19 cellular contexts compared by ENCODE assay signal in genomic region chr12:95239216-95239615, GRCh38. TPM values are rescaled to one million over a fixed set of nuclear protein-coding genes. Genes with fewer than 3 reads are reported as not detected.
DNase-seq lines count a peak whose midpoint lies in the region; ATAC-seq and TF ChIP-seq lines count a peak whose summit lies in the region.
"Had no signal": no experiment of that assay in that cellular context is flagged by ENCODE, and none has a peak within 500 bp of the region (broad histone marks: within the 10 kb centered on the region; RNA-seq: fewer than 3 reads in every experiment).

No MANE protein-coding gene starts in this region.

- H3K18ac ChIP-seq in H9 (ENCODE audit: insufficient read length, low read depth, low read length), result no peak overlapping the region

- no peak overlapping the region for H3K4ac ChIP-seq in H9 (ENCODE audit: low read depth, low read length)

- TF ChIP-seq CTCF in H9 (conservative IDR thresholded peaks at IDR 0.05), result no peak
- TF ChIP-seq CTCF in endodermal cell (conservative IDR thresholded peaks at IDR 0.05), result no peak
- no peak for TF ChIP-seq CTCF in nephron progenitor cell (IDR thresholded peaks at IDR 0.05)
- TF ChIP-seq CTCF in vagina (IDR thresholded peaks at IDR 0.05), result no peak

- no peak overlapping the region for H3K23ac ChIP-seq in H9 (ENCODE audit: insufficient read length, low read depth, low read length)

- H4K91ac ChIP-seq in H9 (ENCODE audit: insufficient read length, low read depth, low read length), result no peak overlapping the region

- TF ChIP-seq POLR2A in vagina (IDR thresholded peaks at IDR 0.05), result no peak

- H4K8ac ChIP-seq in H9 (replicated peaks; ENCODE audit: insufficient read length, low read depth, low read length), result no peak overlapping the region

- H3K27ac Mint-ChIP-seq in H9 (peak overlapping the region; percentile 6 to 89 (median 11); a peak in 3 of 7 replicates), endodermal cell (peak overlapping the region; percentile 76), nephron progenitor cell (peak overlapping the region; percentile 88)
- H3K27ac Mint-ChIP-seq in activated CD8-positive, alpha-beta T cell treated with anti-CD3 and anti-CD28 coated beads, Interleukin-2, amount 10 ng/mL, durations not matched to agents 7 days and 5 days, result no peak overlapping the region
- H3K27ac Mint-ChIP-seq: HFFc6 had no signal

- H3K9ac ChIP-seq in H9 (ENCODE audit: extremely low read depth, insufficient read length, low read length) (no peak overlapping the region), SK-N-MC (ENCODE audit: insufficient read length) (no peak overlapping the region), endodermal cell (ENCODE audit: extremely low read depth, low read length, poor library complexity, severe bottlenecking) (no peak overlapping the region)
- H3K9ac ChIP-seq: GM23248 had no signal

- peaks cover 3% of the 10 kb centered on the region for H3K79me1 ChIP-seq in H9 (ENCODE audit: insufficient read depth, low read depth, low read length, poor library complexity, severe bottlenecking)

- H3K36me3 Mint-ChIP-seq in H9 (ENCODE audit: insufficient read depth in 1 of 3, low read depth in 3 of 3), result peaks cover 31 to 53% (median 39%) of the 10 kb centered on the region in 3 experiments
- H3K36me3 Mint-ChIP-seq in endodermal cell (ENCODE audit: low read depth), result peaks cover 60% of the 10 kb centered on the region
- H3K36me3 Mint-ChIP-seq in nephron progenitor cell (ENCODE audit: low read depth), result peaks cover 74% of the 10 kb centered on the region
- peaks cover 15% of the 10 kb centered on the region for H3K36me3 Mint-ChIP-seq in activated CD8-positive, alpha-beta T cell treated with anti-CD3 and anti-CD28 coated beads, Interleukin-2, amount 10 ng/mL, durations not matched to agents 7 days and 5 days (ENCODE audit: low read depth)

- H3K23me2 ChIP-seq in H9 (ENCODE audit: insufficient read length, low read depth, low read length, poor library complexity, severe bottlenecking), result no peaks in the 10 kb centered on the region

- no peak overlapping the region for H2BK20ac ChIP-seq in H9 (ENCODE audit: low read depth, low read length, poor library complexity, severe bottlenecking)

- H3K27ac ChIP-seq in H9 (ENCODE audit: insufficient read length, low read depth, low read length), result no peak overlapping the region
- H3K27ac ChIP-seq in SK-N-MC, result peak overlapping the region; percentile 77
- no peak overlapping the region for H3K27ac ChIP-seq in endodermal cell (ENCODE audit: low read depth, low read length)
- no peak overlapping the region for H3K27ac ChIP-seq in vagina
- H3K27ac ChIP-seq: GM23248, SJCRH30 had no signal

- no peak overlapping the region for H2AFZ ChIP-seq in H9 (ENCODE audit: low read length)
- H2AFZ ChIP-seq: GM23248 had no signal

- no peak overlapping the region for H2BK15ac ChIP-seq in H9 (ENCODE audit: low read depth, low read length)

- H3K36me3 ChIP-seq in SK-N-MC (ENCODE audit: insufficient read depth, low read length), result peaks cover 34% of the 10 kb centered on the region
- H3K36me3 ChIP-seq in endodermal cell (ENCODE audit: control insufficient read depth, insufficient read depth, low read length), result peaks cover 65% of the 10 kb centered on the region
- H3K36me3 ChIP-seq in vagina, result peaks cover 0 to 5% of the 10 kb centered on the region in 2 donors

- CTCF ChIA-PET in activated CD8-positive, alpha-beta T cell treated with anti-CD3 and anti-CD28 coated beads, Interleukin-2, amount 10 ng/mL, durations not matched to agents 7 days and 5 days (lab: Charles Lee), result interaction anchor here (1.2 kb wide), 1 partner anchor 95 kb away, joined by 3 read pairs; no protein-coding TSS in a partner anchor

- peak overlapping the region; percentile 18; the same call in 1 of the 2 replicates for H3K4me3 ChIP-seq in SK-N-MC
- H3K4me3 ChIP-seq in endodermal cell (ENCODE audit: low read length), result no peak overlapping the region
- no peak overlapping the region for H3K4me3 ChIP-seq in vagina
- H3K4me3 ChIP-seq: GM23248, SJCRH30 had no signal

- no peak overlapping the region for H2BK12ac ChIP-seq in H9 (ENCODE audit: insufficient read length, low read depth, low read length)

- ATAC-seq in activated CD8-positive, alpha-beta T cell treated with anti-CD3 and anti-CD28 coated beads, Interleukin-2, amount 10 ng/mL, durations not matched to agents 7 days and 5 days, result no peak

- no peak overlapping the region for H3K4me3 Mint-ChIP-seq in H9
- H3K4me3 Mint-ChIP-seq in endodermal cell, result no peak overlapping the region
- no peak overlapping the region for H3K4me3 Mint-ChIP-seq in nephron progenitor cell
- no peak overlapping the region for H3K4me3 Mint-ChIP-seq in activated CD8-positive, alpha-beta T cell treated with anti-CD3 and anti-CD28 coated beads, Interleukin-2, amount 10 ng/mL, durations not matched to agents 7 days and 5 days
- H3K4me3 Mint-ChIP-seq: CD4-positive, alpha-beta memory T cell; HFFc6 had no signal

- H3K79me2 ChIP-seq in H9 (ENCODE audit: insufficient read depth, low read length), result peaks cover 4% of the 10 kb centered on the region; the same call in 1 of the 2 replicates

- H3K4me1 ChIP-seq in H9 (ENCODE audit: insufficient read depth, low read length), result no peaks in the 10 kb centered on the region
- peaks cover 2% of the 10 kb centered on the region for H3K4me1 ChIP-seq in endodermal cell (ENCODE audit: control insufficient read depth, insufficient read depth, low read length)
- peaks cover 21% of the 10 kb centered on the region for H3K4me1 ChIP-seq in vagina
- H3K4me1 ChIP-seq: SJCRH30 had no signal

- H3K4me1 Mint-ChIP-seq in H9, result peaks cover 0 to 7% of the 10 kb centered on the region in 2 experiments; a peak in 1 of 4 replicates
- peaks cover 18% of the 10 kb centered on the region for H3K4me1 Mint-ChIP-seq in endodermal cell
- no peaks in the 10 kb centered on the region for H3K4me1 Mint-ChIP-seq in nephron progenitor cell
- H3K4me1 Mint-ChIP-seq in activated CD8-positive, alpha-beta T cell treated with anti-CD3 and anti-CD28 coated beads, Interleukin-2, amount 10 ng/mL, durations not matched to agents 7 days and 5 days (ENCODE audit: low read depth), result no peaks in the 10 kb centered on the region

- H3K4me2 ChIP-seq in H9 (ENCODE audit: insufficient read depth, insufficient read length, low read length), result no peak overlapping the region

- H2BK5ac ChIP-seq in H9 (ENCODE audit: insufficient read length, low read length), result no peak overlapping the region

- no peak overlapping the region for H3K56ac ChIP-seq in H9 (ENCODE audit: insufficient read length, low read depth, low read length)

- H3K9me3 ChIP-seq in H9 (ENCODE audit: control insufficient read depth, low read depth, low read length) (no peaks in the 10 kb centered on the region), SK-N-MC (ENCODE audit: low read depth, low read length) (no peaks in the 10 kb centered on the region), endodermal cell (ENCODE audit: control insufficient read depth, low read length) (peaks cover 27% of the 10 kb centered on the region), vagina (no peaks in the 10 kb centered on the region)
- H3K9me3 ChIP-seq: BE2C, SJCRH30 had no signal

- no peak overlapping the region for H3K14ac ChIP-seq in H9 (ENCODE audit: insufficient read depth, low read length)

- no peak overlapping the region for H4K5ac ChIP-seq in H9 (ENCODE audit: insufficient read length, low read depth, low read length)

- no peaks in the 10 kb centered on the region for H4K20me1 ChIP-seq in H9 (ENCODE audit: control insufficient read depth, insufficient read depth, insufficient read length)

- DNase-seq in H9 (no peak), SK-N-MC (ENCODE audit: low read depth, low spot score) (no peak), endodermal cell (no peak), nephron progenitor cell (no peak), EL (no peak), ACHN (no peak), vagina (ENCODE audit: extremely low spot score in 2 of 2) (no peak)
- no peak for DNase-seq in activated CD8-positive, alpha-beta T cell treated with anti-CD3 and anti-CD28 coated beads, Interleukin-2, amount 10 ng/mL, durations not matched to agents 7 days and 5 days
- DNase-seq: BE2C; CD4-positive, alpha-beta memory T cell; DMS79 treated with DMSO at 0.1 percent for 48 hours; GDM1; GM23248; HFFc6; Kasumi-1; NCI-H187 treated with DMSO at 0.1 percent for 48 hours; NCI-H2171 treated with DMSO at 0.1 percent for 48 hours; RPMI8226; SJCRH30 had no signal

- H3T11ph ChIP-seq in H9 (ENCODE audit: low read length), result no peak overlapping the region

- intact Hi-C loops in vagina (cut with DNase I), result no loop called here

- POLR2A ChIA-PET in activated CD8-positive, alpha-beta T cell treated with anti-CD3 and anti-CD28 coated beads, Interleukin-2, amount 10 ng/mL, durations not matched to agents 7 days and 5 days (lab: Charles Lee), result interaction anchor here (1.3 kb wide), 2 partner anchors 17 to 20 kb away, joined by 3 read pairs; no protein-coding TSS in a partner anchor

- H3K9me3 Mint-ChIP-seq in H9, result peaks cover 13 to 15% of the 10 kb centered on the region in 2 experiments
- H3K9me3 Mint-ChIP-seq in endodermal cell, result peaks cover 25% of the 10 kb centered on the region
- peaks cover 38% of the 10 kb centered on the region for H3K9me3 Mint-ChIP-seq in nephron progenitor cell
- no peaks in the 10 kb centered on the region for H3K9me3 Mint-ChIP-seq in activated CD8-positive, alpha-beta T cell treated with anti-CD3 and anti-CD28 coated beads, Interleukin-2, amount 10 ng/mL, durations not matched to agents 7 days and 5 days (ENCODE audit: insufficient read depth)
- H3K9me3 Mint-ChIP-seq: CD4-positive, alpha-beta memory T cell; HFFc6 had no signal

- no peaks in the 10 kb centered on the region for H3K27me3 ChIP-seq in H9 (ENCODE audit: insufficient read depth, low read length)
- no peaks in the 10 kb centered on the region for H3K27me3 ChIP-seq in endodermal cell (ENCODE audit: control insufficient read depth, insufficient read depth, low read length, poor library complexity, severe bottlenecking)
- no peaks in the 10 kb centered on the region for H3K27me3 ChIP-seq in vagina
- H3K27me3 ChIP-seq: BE2C, SJCRH30 had no signal

- no peak overlapping the region for H2BK120ac ChIP-seq in H9 (ENCODE audit: low read depth, low read length, poor library complexity, severe bottlenecking)

- H3K27me3 Mint-ChIP-seq in H9 (ENCODE audit: low read depth), result no peaks in the 10 kb centered on the region
- no peaks in the 10 kb centered on the region for H3K27me3 Mint-ChIP-seq in endodermal cell (ENCODE audit: insufficient read depth)
- no peaks in the 10 kb centered on the region for H3K27me3 Mint-ChIP-seq in nephron progenitor cell (ENCODE audit: low read depth, poor library complexity)
- no peaks in the 10 kb centered on the region for H3K27me3 Mint-ChIP-seq in activated CD8-positive, alpha-beta T cell treated with anti-CD3 and anti-CD28 coated beads, Interleukin-2, amount 10 ng/mL, durations not matched to agents 7 days and 5 days (ENCODE audit: low read depth)
- H3K27me3 Mint-ChIP-seq: CD4-positive, alpha-beta memory T cell had no signal

- in situ Hi-C loops in ACHN (cut with HindIII; ENCODE audit: low pct_ligation_motif_present, low pct_unique_long_range_greater_than_20kb, low sequenced_read_pairs), result no loop called here

- H2AK5ac ChIP-seq in H9 (ENCODE audit: insufficient read length, low read length), result no peak overlapping the region

RNA-seq across cellular contexts. Expression of gene VEZT, which starts 21.6 kb away (rescaled TPM):
- total RNA-seq in H9 (2021), result 67.1 and 69.8 TPM in 2 replicates
- 100 to 1,000 TPM; 146 to 201 TPM for total RNA-seq in endodermal cell
- polyA plus RNA-seq in endodermal cell (2013, experiment 1 of 2), result 95.3 TPM
- 95.6 TPM for polyA plus RNA-seq in endodermal cell (2013, experiment 2 of 2)
- 10 to 100 TPM; 29.0 to 31.0 TPM for total RNA-seq in activated CD8-positive, alpha-beta T cell treated with anti-CD3 and anti-CD28 coated beads, Interleukin-2, amount 10 ng/mL, durations not matched to agents 7 days and 5 days
- 63.3 TPM for total RNA-seq in vagina

RNA-seq across cellular contexts. Expression of gene FGD6, which starts 21.9 kb away (rescaled TPM):
- 35.7 and 39.5 TPM in 2 replicates for total RNA-seq in H9 (2021)
- total RNA-seq in endodermal cell, result 100 to 1,000 TPM in 1 of 2 donors, 10 to 100 TPM in 1; 95.3 to 124 TPM
- 14.3 TPM for polyA plus RNA-seq in endodermal cell (2013, experiment 1 of 2)
- polyA plus RNA-seq in endodermal cell (2013, experiment 2 of 2), result 16.1 TPM
- under 1 TPM; 0.50 to 0.70 TPM for total RNA-seq in activated CD8-positive, alpha-beta T cell treated with anti-CD3 and anti-CD28 coated beads, Interleukin-2, amount 10 ng/mL, durations not matched to agents 7 days and 5 days
- 17.7 TPM for total RNA-seq in vagina

Comparison
In these comparisons a context has a peak if more than half of its experiments do, and no peak if none do; other contexts are left out.
1. RNA of gene FGD6, which starts 21.9 kb away (total RNA-seq): 95.3 to 124 TPM in endodermal cell, 35.7 to 39.5 TPM in H9 and 17.7 TPM in vagina (single experiment); 0.50 to 0.70 TPM in activated CD8-positive, alpha-beta T cell treated with anti-CD3 and anti-CD28 coated beads, Interleukin-2, amount 10 ng/mL, durations not matched to agents 7 days and 5 days; every median in the first group is over 10 times any median in the second.